ENCODE assay signal across 14 cellular contexts in the genomic region with DNA sequence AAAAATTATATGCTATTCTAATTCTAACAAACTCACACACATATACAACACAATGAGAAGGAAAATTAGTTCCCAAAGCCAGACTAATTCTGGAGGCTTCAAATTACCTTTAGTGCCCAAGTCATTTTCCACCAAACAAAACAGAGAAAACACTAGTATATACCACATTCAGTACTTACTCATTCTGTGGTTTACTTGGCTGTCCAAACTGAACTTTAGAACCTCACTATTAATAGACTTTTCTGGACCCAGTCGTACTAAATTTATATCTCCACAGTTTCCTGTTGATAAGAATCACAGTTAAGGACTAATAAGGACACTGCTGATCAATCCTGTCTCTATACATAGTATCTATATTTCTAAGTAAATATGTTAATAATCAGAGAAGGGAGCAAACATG.
DNase-seq lines count a peak whose midpoint lies in the region; ATAC-seq and TF ChIP-seq lines count a peak whose summit lies in the region.
"Had no signal": no experiment of that assay in that cellular context is flagged by ENCODE, and none has a peak within 500 bp of the region (broad histone marks: within the 10 kb centered on the region; RNA-seq: fewer than 3 reads in every experiment).

No MANE protein-coding gene starts in this region.

- POLR2A ChIA-PET in GM10248 (lab: Yijun Ruan, JAX), result no interaction called here

- no peak overlapping the region for H3K4me3 ChIP-seq in mesenchymal stem cell (ENCODE audit: insufficient read depth in 1 of 2, low read depth in 1 of 2, low read length in 2 of 2)
- H3K4me3 ChIP-seq: body of pancreas had no signal

- no peaks in the 10 kb centered on the region for H3K9me3 Mint-ChIP-seq in activated naive CD8-positive, alpha-beta T cell (ENCODE audit: low read depth)
- H3K9me3 Mint-ChIP-seq: effector memory CD8-positive, alpha-beta T cell; stimulated activated memory B cell treated with anti-CD40 and anti-IgM and Interleukin-4, amounts not matched to agents 10 μg/mL and 1 μg/mL and 100 μg/mL, for 72 hours had no signal

- no peaks in the 10 kb centered on the region for H3K27me3 ChIP-seq in mesenchymal stem cell (ENCODE audit: control insufficient read depth in 1 of 2, insufficient read depth in 1 of 2, low read length in 2 of 2)
- H3K27me3 ChIP-seq: body of pancreas had no signal

- no peak overlapping the region for H2BK15ac ChIP-seq in mesenchymal stem cell (ENCODE audit: low read depth, poor library complexity, severe bottlenecking)

- no peak overlapping the region for H2AFZ ChIP-seq in mesenchymal stem cell (ENCODE audit: low read depth, low read length)

- H3K4me1 ChIP-seq in mesenchymal stem cell (ENCODE audit: control insufficient read depth, insufficient read depth, low read depth, low read length), result peaks cover 6% of the 10 kb centered on the region

- H3K36me3 ChIP-seq in mesenchymal stem cell (ENCODE audit: control insufficient read depth in 1 of 2, insufficient read depth in 2 of 2, low read depth in 1 of 2, low read length in 2 of 2), result peaks cover 28 to 63% of the 10 kb centered on the region in 2 experiments

- no peak overlapping the region for H3K14ac ChIP-seq in mesenchymal stem cell (ENCODE audit: low read length in 2 of 2)

- TF ChIP-seq CTCF in GM10248 (IDR thresholded peaks at IDR 0.05; ENCODE audit: control extremely low read depth, extremely low read depth, low read depth, missing control alignments), result no peak

- H3K27ac Mint-ChIP-seq in activated naive CD8-positive, alpha-beta T cell, result peak overlapping the region; percentile 68

- peaks cover 21% of the 10 kb centered on the region for H3K79me1 ChIP-seq in mesenchymal stem cell (replicated peaks; ENCODE audit: low read length, poor library complexity, severe bottlenecking)

- no peak overlapping the region for H3K18ac ChIP-seq in mesenchymal stem cell (ENCODE audit: low read depth in 1 of 2, low read length in 2 of 2)

- H3K4me2 ChIP-seq in mesenchymal stem cell (ENCODE audit: low read length, poor library complexity, severe bottlenecking), result no peak overlapping the region

- peaks cover 21% of the 10 kb centered on the region for H3K4me1 Mint-ChIP-seq in activated naive CD8-positive, alpha-beta T cell (ENCODE audit: low read depth)
- H3K4me1 Mint-ChIP-seq: stimulated activated memory B cell treated with anti-CD40 and anti-IgM and Interleukin-4, amounts not matched to agents 10 μg/mL and 1 μg/mL and 100 μg/mL, for 72 hours had no signal

- peak overlapping the region; percentile 3 for H3K9ac ChIP-seq in mesenchymal stem cell (ENCODE audit: low read length)

- no peaks in the 10 kb centered on the region for H3K27me3 Mint-ChIP-seq in activated naive CD8-positive, alpha-beta T cell
- H3K27me3 Mint-ChIP-seq: effector memory CD8-positive, alpha-beta T cell; stimulated activated memory B cell treated with anti-CD40 and anti-IgM and Interleukin-4, amounts not matched to agents 10 μg/mL and 1 μg/mL and 100 μg/mL, for 72 hours had no signal

- H2AK5ac ChIP-seq in mesenchymal stem cell (ENCODE audit: low read length, severe bottlenecking), result no peak overlapping the region

- no peak overlapping the region for H4K91ac ChIP-seq in mesenchymal stem cell (ENCODE audit: low read length)

- no peaks in the 10 kb centered on the region for H3K9me3 ChIP-seq in mesenchymal stem cell (ENCODE audit: control insufficient read depth, low read length)
- H3K9me3 ChIP-seq: body of pancreas had no signal

- H3K27ac ChIP-seq in mesenchymal stem cell (ENCODE audit: low read length, poor library complexity, severe bottlenecking), result no peak overlapping the region
- H3K27ac ChIP-seq: body of pancreas had no signal

- CTCF ChIA-PET in GM10248 (lab: Yijun Ruan, JAX), result no interaction called here

- peaks cover 4% of the 10 kb centered on the region for H3K36me3 Mint-ChIP-seq in activated naive CD8-positive, alpha-beta T cell

- no peak overlapping the region for H3K23ac ChIP-seq in mesenchymal stem cell (ENCODE audit: low read length in 2 of 2)

- no peak overlapping the region for H4K8ac ChIP-seq in mesenchymal stem cell (ENCODE audit: low read length)

- WGBS in mesenchymal stem cell, result no CpG with 5 or more reads among the region's 1 CpG

- H3K4ac ChIP-seq in mesenchymal stem cell (ENCODE audit: low read depth in 1 of 2, low read length in 2 of 2), result no peak overlapping the region

- peak; percentile 48 for DNase-seq in AG08395 (ENCODE audit: low spot score)
- DNase-seq in ELR (ENCODE audit: low read depth), result peak; percentile 32
- peak; percentile 75 for DNase-seq in mesenchymal stem cell
- no peak for DNase-seq in stimulated activated naive CD4-positive, alpha-beta T cell (lab: John Stamatoyannopoulos, UW)
- DNase-seq in GM10248 (ENCODE audit: extremely low spot score), result no peak
- DNase-seq in NCI-H2081 treated with DMSO at 0.1 percent for 48 hours (lab: John Stamatoyannopoulos, UW), result no peak
- DNase-seq: effector memory CD8-positive, alpha-beta T cell; NCI-H1436; SHP77 treated with DMSO at 0.1 percent for 48 hours; stimulated activated CD4-positive, alpha-beta T cell treated with anti-CD3 and anti-CD28 coated beads, Interleukin-2, amount 100 ng/mL, for 24 hours had no signal

- no peak overlapping the region for H2BK120ac ChIP-seq in mesenchymal stem cell (ENCODE audit: low read depth, low read length)

- no peak overlapping the region for H2BK12ac ChIP-seq in mesenchymal stem cell (ENCODE audit: low read length in 2 of 2)

- no peak for ATAC-seq in HG03432 (IDR thresholded peaks at IDR 0.05; ENCODE audit: unreplicated experiment)
- ATAC-seq: body of pancreas; effector memory CD8-positive, alpha-beta T cell; stimulated activated memory B cell treated with anti-CD40 and anti-IgM and Interleukin-4, amounts not matched to agents 10 μg/mL and 1 μg/mL and 100 μg/mL, for 72 hours had no signal

- H3K4me3 Mint-ChIP-seq in activated naive CD8-positive, alpha-beta T cell, result no peak overlapping the region
- H3K4me3 Mint-ChIP-seq: effector memory CD8-positive, alpha-beta T cell; stimulated activated memory B cell treated with anti-CD40 and anti-IgM and Interleukin-4, amounts not matched to agents 10 μg/mL and 1 μg/mL and 100 μg/mL, for 72 hours had no signal

- H2BK5ac ChIP-seq in mesenchymal stem cell (ENCODE audit: low read depth, low read length, poor library complexity, severe bottlenecking), result no peak overlapping the region

Comparison
In these comparisons a context has a peak if more than half of its experiments do, and no peak if none do; other contexts are left out.
1. DNase-seq: peak in AG08395 (single experiment), ELR (single experiment) and mesenchymal stem cell (single experiment); none in stimulated activated naive CD4-positive, alpha-beta T cell (0 of 6), GM10248 (single experiment) and NCI-H2081 treated with DMSO at 0.1 percent for 48 hours (single experiment).